19 cellular contexts compared by ENCODE assay signal in the genomic region with DNA sequence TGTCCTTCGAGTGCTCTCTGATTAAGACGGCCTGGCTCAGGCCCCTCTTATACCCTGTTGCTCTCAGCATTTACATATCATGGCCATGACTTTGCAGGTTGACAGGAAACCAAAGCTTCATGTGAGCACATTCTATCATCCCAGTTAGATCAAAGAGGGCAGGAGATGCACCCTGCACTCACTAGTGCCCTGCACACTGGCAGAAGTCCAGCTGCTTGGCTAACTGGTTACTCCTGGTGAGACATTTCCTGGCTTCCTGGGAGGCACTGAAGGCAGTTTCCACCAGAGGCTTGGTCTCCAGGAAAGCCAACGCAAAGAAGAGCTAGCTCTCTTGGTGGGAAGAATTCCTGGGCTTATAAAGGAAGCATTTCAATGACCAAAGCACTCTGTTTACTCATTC.
DNase-seq lines count a peak whose midpoint lies in the region; ATAC-seq and TF ChIP-seq lines count a peak whose summit lies in the region.
"Had no signal": no experiment of that assay in that cellular context is flagged by ENCODE, and none has a peak within 500 bp of the region (broad histone marks: within the 10 kb centered on the region; RNA-seq: fewer than 3 reads in every experiment).

No MANE protein-coding gene starts in this region.

- H3K36me3 Mint-ChIP-seq in nephron progenitor cell (ENCODE audit: low read depth): no peaks in the 10 kb centered on the region
- H3K36me3 Mint-ChIP-seq: CD8-positive, alpha-beta memory T cell; memory B cell; naive thymus-derived CD8-positive, alpha-beta T cell had no signal

- H4K20me1 ChIP-seq in PC-9 (ENCODE audit: insufficient read depth): no peaks in the 10 kb centered on the region

- no peaks in the 10 kb centered on the region for H3K9me3 ChIP-seq in PC-9 (ENCODE audit: insufficient read depth, low read depth)
- no peaks in the 10 kb centered on the region for H3K9me3 ChIP-seq in body of pancreas
- H3K9me3 ChIP-seq: upper lobe of left lung had no signal

- H3K27ac ChIP-seq in PC-9 (peak overlapping the region; percentile 29), body of pancreas (no peak overlapping the region)
- H3K27ac ChIP-seq: parathyroid adenoma, upper lobe of left lung had no signal

- CTCF ChIA-PET in PC-9 (lab: Charles Lee): no interaction called here

- POLR2A ChIA-PET in PC-9 (lab: Charles Lee; ENCODE audit: unreplicated experiment): interaction anchor here (0.6 to 0.7 kb wide), 2 partner anchors 19 to 287 kb away, joined by 5 to 7 read pairs; no protein-coding TSS in a partner anchor

- DNase-seq in H4 (ENCODE audit: low spot score) (peak; percentile 15), PC-9 (peak; percentile 37 to 82), ecto neural progenitor cell (ENCODE audit: low spot score) (peak; percentile 26), nephron progenitor cell (no peak), DMS114 treated with DMSO at 0.1 percent for 48 hours (lab: John Stamatoyannopoulos, UW; ENCODE audit: unreplicated experiment) (no peak), anterior cingulate cortex (lab: John Stamatoyannopoulos, UW) (no peak), NCI-H345 treated with DMSO at 0.1 percent for 48 hours (lab: John Stamatoyannopoulos, UW; ENCODE audit: unreplicated experiment) (no peak), body of pancreas (no peak)
- DNase-seq: activated CD4-positive, alpha-beta T cell treated with anti-CD3 and anti-CD28 coated beads, Interleukin-2, amount 10 ng/mL, durations not matched to agents 7 days and 5 days; CD8-positive, alpha-beta memory T cell; GOT3; naive thymus-derived CD8-positive, alpha-beta T cell; NCI-H187 treated with DMSO at 0.1 percent for 48 hours; NCI-H510A treated with DMSO at 0.1 percent for 48 hours; stimulated activated CD4-positive, alpha-beta T cell treated with anti-CD3 and anti-CD28 coated beads, Interleukin-2, amount 100 ng/mL, for 48 hours; stimulated activated naive CD8-positive, alpha-beta T cell treated with anti-CD3 and anti-CD28 coated beads, Interleukin-15, amount 100 ng/mL, for 72 hours; upper lobe of left lung had no signal

- TF ChIP-seq POLR2A in body of pancreas (IDR thresholded peaks at IDR 0.05): no peak

- peaks cover 57% of the 10 kb centered on the region for H3K4me1 ChIP-seq in PC-9 (replicated peaks; ENCODE audit: insufficient read depth)
- H3K4me1 ChIP-seq in body of pancreas: peaks cover 16% of the 10 kb centered on the region
- H3K4me1 ChIP-seq: parathyroid adenoma, upper lobe of left lung had no signal

- no peaks in the 10 kb centered on the region for H3K9me3 Mint-ChIP-seq in nephron progenitor cell
- H3K9me3 Mint-ChIP-seq: activated CD4-positive, alpha-beta T cell treated with anti-CD3 and anti-CD28 coated beads, Interleukin-2, amount 10 ng/mL, durations not matched to agents 7 days and 5 days; CD8-positive, alpha-beta memory T cell; memory B cell; naive thymus-derived CD8-positive, alpha-beta T cell; stimulated activated naive CD8-positive, alpha-beta T cell treated with anti-CD3 and anti-CD28 coated beads, Interleukin-15, amount 100 ng/mL, for 72 hours had no signal

- H3K27me3 Mint-ChIP-seq in nephron progenitor cell (ENCODE audit: low read depth, poor library complexity): peaks cover 20% of the 10 kb centered on the region

- WGBS in body of pancreas, 2 donors: 75 to 88% methylated on average over 3 of the region's 3 CpGs

- no peaks in the 10 kb centered on the region for H3K79me2 ChIP-seq in PC-9 (ENCODE audit: low read depth)
- H3K79me2 ChIP-seq: parathyroid adenoma had no signal

- no peaks in the 10 kb centered on the region for H3K27me3 ChIP-seq in PC-9 (ENCODE audit: insufficient read depth, low read depth)
- H3K27me3 ChIP-seq in body of pancreas: no peaks in the 10 kb centered on the region
- H3K27me3 ChIP-seq: upper lobe of left lung had no signal

- no peak overlapping the region for H3K4me3 Mint-ChIP-seq in nephron progenitor cell
- H3K4me3 Mint-ChIP-seq: activated CD4-positive, alpha-beta T cell treated with anti-CD3 and anti-CD28 coated beads, Interleukin-2, amount 10 ng/mL, durations not matched to agents 7 days and 5 days; CD8-positive, alpha-beta memory T cell; memory B cell; naive thymus-derived CD8-positive, alpha-beta T cell; stimulated activated naive CD8-positive, alpha-beta T cell treated with anti-CD3 and anti-CD28 coated beads, Interleukin-15, amount 100 ng/mL, for 72 hours had no signal

- no peaks in the 10 kb centered on the region for H3K9me2 ChIP-seq in PC-9 (ENCODE audit: insufficient read depth)

- TF ChIP-seq CTCF in PC-9 (conservative IDR thresholded peaks at IDR 0.05) (no peak), nephron progenitor cell (IDR thresholded peaks at IDR 0.05) (no peak), body of pancreas (IDR thresholded peaks at IDR 0.05) (no peak)

- peaks cover 54% of the 10 kb centered on the region for H3K4me1 Mint-ChIP-seq in nephron progenitor cell
- H3K4me1 Mint-ChIP-seq: activated CD4-positive, alpha-beta T cell treated with anti-CD3 and anti-CD28 coated beads, Interleukin-2, amount 10 ng/mL, durations not matched to agents 7 days and 5 days; CD8-positive, alpha-beta memory T cell; memory B cell; stimulated activated naive CD8-positive, alpha-beta T cell treated with anti-CD3 and anti-CD28 coated beads, Interleukin-15, amount 100 ng/mL, for 72 hours had no signal

- H2AFZ ChIP-seq in PC-9: no peak overlapping the region
- H2AFZ ChIP-seq: parathyroid adenoma had no signal

- ATAC-seq in body of pancreas: no peak
- ATAC-seq: naive thymus-derived CD8-positive, alpha-beta T cell; stimulated activated naive CD8-positive, alpha-beta T cell treated with anti-CD3 and anti-CD28 coated beads, Interleukin-15, amount 100 ng/mL, for 72 hours had no signal

- H3K27ac Mint-ChIP-seq in nephron progenitor cell: peak overlapping the region; percentile 11
- H3K27ac Mint-ChIP-seq: activated CD4-positive, alpha-beta T cell treated with anti-CD3 and anti-CD28 coated beads, Interleukin-2, amount 10 ng/mL, durations not matched to agents 7 days and 5 days; CD8-positive, alpha-beta memory T cell; memory B cell; naive thymus-derived CD8-positive, alpha-beta T cell; stimulated activated naive CD8-positive, alpha-beta T cell treated with anti-CD3 and anti-CD28 coated beads, Interleukin-15, amount 100 ng/mL, for 72 hours had no signal

- no TSS peak for BruUV-seq in PC-9 (replicated peaks; lab: Mats Ljungman, UMichigan)

- H3K4me2 ChIP-seq in PC-9: peak overlapping the region; percentile 38

- intact Hi-C loops in PC-9 (cut with micrococcal nuclease; ENCODE audit: unreplicated experiment) (no loop called here), body of pancreas (cut with DNase I) (no loop called here)

- H3F3A ChIP-seq in PC-9 (ENCODE audit: insufficient read depth, low read depth): peaks cover 15% of the 10 kb centered on the region; the same call in 1 of the 2 replicates

- H3K36me3 ChIP-seq in PC-9 (ENCODE audit: low read depth): no peaks in the 10 kb centered on the region
- no peaks in the 10 kb centered on the region for H3K36me3 ChIP-seq in body of pancreas (replicated peaks in 1 of 2; ENCODE audit: insufficient read depth in 1 of 2, low read depth in 2 of 2)
- H3K36me3 ChIP-seq: upper lobe of left lung had no signal

- H3K4me3 ChIP-seq in PC-9: no peak overlapping the region
- H3K4me3 ChIP-seq in body of pancreas: no peak overlapping the region
- H3K4me3 ChIP-seq: upper lobe of left lung had no signal

Comparison
In these comparisons a context has a peak if more than half of its experiments do, and no peak if none do; other contexts are left out.
1. DNase-seq: peak in H4 (single experiment), PC-9 (2 of 2) and ecto neural progenitor cell (single experiment); none in nephron progenitor cell (single experiment), DMS114 treated with DMSO at 0.1 percent for 48 hours (single experiment), anterior cingulate cortex (0 of 58), NCI-H345 treated with DMSO at 0.1 percent for 48 hours (single experiment) and body of pancreas (0 of 4).